In the genomic region with DNA sequence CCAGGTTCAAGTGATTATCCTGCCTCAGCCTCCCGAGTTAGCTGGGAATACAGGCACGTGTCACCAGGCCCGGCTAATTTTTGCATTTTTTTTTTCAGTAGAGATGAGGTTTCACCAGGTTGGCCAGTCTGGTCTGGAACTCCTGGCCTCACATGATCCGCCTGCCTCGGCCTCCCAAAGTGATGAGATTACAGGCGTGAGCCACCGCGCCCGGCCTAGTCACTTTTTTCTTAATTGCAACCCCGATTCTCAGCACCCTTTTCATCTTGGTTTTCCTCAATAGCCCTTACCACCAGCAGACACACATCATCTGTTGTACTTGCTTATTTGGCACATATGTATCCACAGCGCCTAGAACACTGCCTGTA, we compare ENCODE assay signal across 8 cellular contexts. TPM values are rescaled to one million over a fixed set of nuclear protein-coding genes. Genes with fewer than 3 reads are reported as not detected.
DNase-seq lines count a peak whose midpoint lies in the region; ATAC-seq and TF ChIP-seq lines count a peak whose summit lies in the region.

No MANE protein-coding gene starts in this region.

- H2AFZ ChIP-seq in neural cell (ENCODE audit: low read depth, low read length) = peak overlapping the region; percentile 42

- H3K9me2 ChIP-seq in neural cell (ENCODE audit: insufficient read depth, low read length) = no peaks in the 10 kb centered on the region

- peaks cover 31 to 34% (median 32%) of the 10 kb centered on the region in 11 experiments for H3K36me3 ChIP-seq in BLaER1 treated with 17β-estradiol and CSF1 and Interleukin-3, amounts not matched to agents 10 nM and 100 nM
- peaks cover 23% of the 10 kb centered on the region for H3K36me3 ChIP-seq in effector memory CD4-positive, alpha-beta T cell (ENCODE audit: control insufficient read depth, insufficient read depth, low read length)
- no peaks in the 10 kb centered on the region for H3K36me3 ChIP-seq in neural cell (ENCODE audit: insufficient read depth, low read length)

- peak overlapping the region; percentile 69 to 99 (median 89) for H3K4me2 ChIP-seq in BLaER1 treated with 17β-estradiol and CSF1 and Interleukin-3, amounts not matched to agents 10 nM and 100 nM
- peak overlapping the region; percentile 28 for H3K4me2 ChIP-seq in neural cell (ENCODE audit: low read length)

- peak overlapping the region in 10 of 11 experiments; percentile 83 to 94 (median 91); a peak in 14 of 22 replicates for H3K27ac ChIP-seq in BLaER1 treated with 17β-estradiol and CSF1 and Interleukin-3, amounts not matched to agents 10 nM and 100 nM
- peak overlapping the region; percentile 60 for H3K27ac ChIP-seq in effector memory CD4-positive, alpha-beta T cell (ENCODE audit: insufficient read depth, low read length, poor library complexity, severe bottlenecking)
- H3K27ac ChIP-seq in neural cell (ENCODE audit: low read length) = peak overlapping the region; percentile 53

- H4K20me1 ChIP-seq in BLaER1 treated with 17β-estradiol and CSF1 and Interleukin-3, amounts not matched to agents 10 nM and 100 nM = peaks cover 28 to 42% (median 37%) of the 10 kb centered on the region in 11 experiments; a peak in 21 of 22 replicates
- H4K20me1 ChIP-seq in neural cell (ENCODE audit: insufficient read depth) = no peaks in the 10 kb centered on the region

- no peak for ATAC-seq in HG02763 (IDR thresholded peaks at IDR 0.05; ENCODE audit: unreplicated experiment)

- no peaks in the 10 kb centered on the region for H3F3A ChIP-seq in neural cell (ENCODE audit: insufficient read depth, low read length, poor library complexity, severe bottlenecking)

- no peak for TF ChIP-seq RAD21 in neural cell (conservative IDR thresholded peaks at IDR 0.05)

- peak overlapping the region; percentile 63 to 97 (median 95); a peak in 20 of 22 replicates for H3K9ac ChIP-seq in BLaER1 treated with 17β-estradiol and CSF1 and Interleukin-3, amounts not matched to agents 10 nM and 100 nM
- peak overlapping the region; percentile 80 for H3K9ac ChIP-seq in neural cell (ENCODE audit: low read length)

- no peak for TF ChIP-seq POLR2A in NB4 (IDR thresholded peaks at IDR 0.05; ENCODE audit: extremely low read depth, insufficient read length)

- TF ChIP-seq EP300 in neural cell (conservative IDR thresholded peaks at IDR 0.05; ENCODE audit: poor library complexity, severe bottlenecking) = no peak

- H3K4me1 ChIP-seq in BLaER1 treated with 17β-estradiol and CSF1 and Interleukin-3, amounts not matched to agents 10 nM and 100 nM = peaks cover 38 to 65% (median 52%) of the 10 kb centered on the region in 10 experiments
- peaks cover 24% of the 10 kb centered on the region for H3K4me1 ChIP-seq in effector memory CD4-positive, alpha-beta T cell (ENCODE audit: control insufficient read depth, insufficient read depth, low read length, poor library complexity, severe bottlenecking)

- TF ChIP-seq CTCF in NB4 (IDR thresholded peaks at IDR 0.05; ENCODE audit: low read depth, low read length) (no peak), neural cell (IDR thresholded peaks at IDR 0.05; ENCODE audit: poor library complexity, severe bottlenecking) (no peak)

- DNase-seq in NB4 (ENCODE audit: low read depth) (no peak), MV-4-11 (lab: John Stamatoyannopoulos, UW) (no peak), NCI-H2171 (lab: John Stamatoyannopoulos, UW) (no peak), H4 (ENCODE audit: low spot score) (no peak)
- DNase-seq in effector memory CD4-positive, alpha-beta T cell = no peak

- H3K9me3 ChIP-seq in BLaER1 treated with 17β-estradiol and CSF1 and Interleukin-3, amounts not matched to agents 10 nM and 100 nM (replicated peaks in 1 of 11) = no peaks in the 10 kb centered on the region
- no peaks in the 10 kb centered on the region for H3K9me3 ChIP-seq in effector memory CD4-positive, alpha-beta T cell (ENCODE audit: control insufficient read depth, low read length)
- no peaks in the 10 kb centered on the region for H3K9me3 ChIP-seq in neural cell (ENCODE audit: low read length)

- no peaks in the 10 kb centered on the region for H3K27me3 ChIP-seq in BLaER1 treated with 17β-estradiol and CSF1 and Interleukin-3, amounts not matched to agents 10 nM and 100 nM
- H3K27me3 ChIP-seq in effector memory CD4-positive, alpha-beta T cell (replicated peaks; ENCODE audit: control insufficient read depth, insufficient read depth, low read length, poor library complexity, severe bottlenecking) = no peaks in the 10 kb centered on the region
- no peaks in the 10 kb centered on the region for H3K27me3 ChIP-seq in neural cell (ENCODE audit: insufficient read depth, low read depth, low read length)

- peak overlapping the region; percentile 94 to 100 (median 100) for H3K4me3 ChIP-seq in BLaER1 treated with 17β-estradiol and CSF1 and Interleukin-3, amounts not matched to agents 10 nM and 100 nM
- H3K4me3 ChIP-seq in NB4 (ENCODE audit: low read depth, low read length) (peak overlapping the region; percentile 49), neural cell (ENCODE audit: low read length) (peak overlapping the region; percentile 90)
- peak overlapping the region; percentile 75 for H3K4me3 ChIP-seq in effector memory CD4-positive, alpha-beta T cell (ENCODE audit: insufficient read depth, low read depth, low read length, poor library complexity, severe bottlenecking)

- no peaks in the 10 kb centered on the region for H3K79me2 ChIP-seq in neural cell (replicated peaks; ENCODE audit: insufficient read depth, low read length)

TF ChIP-seq in neural cell, 6 proteins besides CTCF, POLR2A, EP300 and RAD21:
- TF ChIP-seq, protein P1, sequence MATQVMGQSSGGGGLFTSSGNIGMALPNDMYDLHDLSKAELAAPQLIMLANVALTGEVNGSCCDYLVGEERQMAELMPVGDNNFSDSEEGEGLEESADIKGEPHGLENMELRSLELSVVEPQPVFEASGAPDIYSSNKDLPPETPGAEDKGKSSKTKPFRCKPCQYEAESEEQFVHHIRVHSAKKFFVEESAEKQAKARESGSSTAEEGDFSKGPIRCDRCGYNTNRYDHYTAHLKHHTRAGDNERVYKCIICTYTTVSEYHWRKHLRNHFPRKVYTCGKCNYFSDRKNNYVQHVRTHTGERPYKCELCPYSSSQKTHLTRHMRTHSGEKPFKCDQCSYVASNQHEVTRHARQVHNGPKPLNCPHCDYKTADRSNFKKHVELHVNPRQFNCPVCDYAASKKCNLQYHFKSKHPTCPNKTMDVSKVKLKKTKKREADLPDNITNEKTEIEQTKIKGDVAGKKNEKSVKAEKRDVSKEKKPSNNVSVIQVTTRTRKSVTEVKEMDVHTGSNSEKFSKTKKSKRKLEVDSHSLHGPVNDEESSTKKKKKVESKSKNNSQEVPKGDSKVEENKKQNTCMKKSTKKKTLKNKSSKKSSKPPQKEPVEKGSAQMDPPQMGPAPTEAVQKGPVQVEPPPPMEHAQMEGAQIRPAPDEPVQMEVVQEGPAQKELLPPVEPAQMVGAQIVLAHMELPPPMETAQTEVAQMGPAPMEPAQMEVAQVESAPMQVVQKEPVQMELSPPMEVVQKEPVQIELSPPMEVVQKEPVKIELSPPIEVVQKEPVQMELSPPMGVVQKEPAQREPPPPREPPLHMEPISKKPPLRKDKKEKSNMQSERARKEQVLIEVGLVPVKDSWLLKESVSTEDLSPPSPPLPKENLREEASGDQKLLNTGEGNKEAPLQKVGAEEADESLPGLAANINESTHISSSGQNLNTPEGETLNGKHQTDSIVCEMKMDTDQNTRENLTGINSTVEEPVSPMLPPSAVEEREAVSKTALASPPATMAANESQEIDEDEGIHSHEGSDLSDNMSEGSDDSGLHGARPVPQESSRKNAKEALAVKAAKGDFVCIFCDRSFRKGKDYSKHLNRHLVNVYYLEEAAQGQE (IDR thresholded peaks at IDR 0.05; ENCODE audit: borderline replicate concordance) = no peak
- TF ChIP-seq TAF1 (IDR thresholded peaks at IDR 0.05; ENCODE audit: low read depth) (no peak), POLR2AphosphoS5 (IDR thresholded peaks at IDR 0.05) (no peak), EZH2 (IDR thresholded peaks at IDR 0.05; ENCODE audit: borderline replicate concordance, insufficient read depth, low read length, poor library complexity, severe bottlenecking) (no peak), MXI1 (conservative IDR thresholded peaks at IDR 0.05; ENCODE audit: poor library complexity, severe bottlenecking) (no peak), SMC3 (conservative IDR thresholded peaks at IDR 0.05; ENCODE audit: poor library complexity) (no peak)

RNA-seq across cellular contexts. Expression of a gene that starts 0.6 kb away (rescaled TPM):
- polyA plus RNA-seq in neural cell = 113 and 124 TPM in 2 replicates
- 137 and 144 TPM in 2 replicates for polyA minus RNA-seq in neural cell
- 387 and 418 TPM in 2 replicates for total RNA-seq in H4 (2014; rRNA removed; shearing (Covaris generic))

RNA-seq across cellular contexts. Expression of a gene that starts 39.8 kb away (rescaled TPM):
- 47.5 and 75.2 TPM in 2 replicates for polyA plus RNA-seq in neural cell
- polyA minus RNA-seq in neural cell = 19.7 and 23.5 TPM in 2 replicates
- 54.2 and 62.6 TPM in 2 replicates for total RNA-seq in H4 (2014; rRNA removed; shearing (Covaris generic))

Comparison
In these comparisons a context has a peak if more than half of its experiments do, and no peak if none do; other contexts are left out.
1. H3K4me3 ChIP-seq: peak in every context shown above with its lines; median percentile 100 in BLaER1 treated with 17β-estradiol and CSF1 and Interleukin-3, amounts not matched to agents 10 nM and 100 nM; 90 in neural cell; 75 in effector memory CD4-positive, alpha-beta T cell; 49 in NB4.